In the genomic region with DNA sequence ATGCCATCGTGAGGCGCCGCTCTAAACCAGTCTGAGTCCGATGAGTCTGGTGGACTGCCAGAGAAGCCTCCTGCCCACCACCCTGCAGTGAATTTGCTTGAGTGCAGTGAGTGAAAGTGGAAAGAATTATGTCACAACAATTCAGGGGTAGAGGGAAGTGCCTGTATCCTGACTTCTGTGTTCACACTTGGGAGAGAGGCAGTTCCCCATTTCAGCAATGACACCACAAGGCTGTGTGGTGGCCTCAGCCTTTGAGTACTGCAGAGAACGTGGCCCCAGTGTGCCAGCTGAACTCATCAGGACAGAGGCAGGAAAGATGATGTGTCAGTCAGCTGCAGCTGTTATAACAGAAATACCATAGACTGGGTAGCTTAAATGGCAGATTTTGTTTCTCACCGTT, we compare ENCODE assay signal across 1 cellular context.
TF ChIP-seq lines count a peak whose summit lies in the region.

No MANE protein-coding gene starts in this region.

TF ChIP-seq in H1, 55 proteins besides CTCF, POLR2A, EP300 and RAD21:
- TF ChIP-seq NANOG (IDR thresholded peaks at IDR 0.05; ENCODE audit: insufficient read depth, low read depth, low read length, poor library complexity, severe bottlenecking) (no peak), SIX5 (IDR thresholded peaks at IDR 0.05; ENCODE audit: low read depth, low read length) (no peak), GABPA (IDR thresholded peaks at IDR 0.05; ENCODE audit: borderline replicate concordance, insufficient read depth, low read length) (no peak), PHF8 (conservative IDR thresholded peaks at IDR 0.05; ENCODE audit: low read depth, low read length) (no peak), TAF7 (optimal IDR thresholded peaks at IDR 0.05; ENCODE audit: borderline replicate concordance, low read depth, low read length) (no peak), RNF2 (IDR thresholded peaks at IDR 0.05; ENCODE audit: borderline replicate concordance, low read depth, low read length, missing control alignments, poor library complexity, severe bottlenecking) (no peak), CTBP2 (IDR thresholded peaks at IDR 0.05; ENCODE audit: borderline replicate concordance, insufficient read depth, insufficient read length, low read length) (no peak), NRF1 (IDR thresholded peaks at IDR 0.05; ENCODE audit: low read depth, low read length) (no peak), E2F6 (IDR thresholded peaks at IDR 0.05) (no peak), BACH1 (IDR thresholded peaks at IDR 0.05; ENCODE audit: low read length) (no peak), SRF (IDR thresholded peaks at IDR 0.05; ENCODE audit: low read depth, low read length) (no peak), CEBPB (IDR thresholded peaks at IDR 0.05; ENCODE audit: low read depth, low read length) (no peak), EZH2 (IDR thresholded peaks at IDR 0.05; ENCODE audit: low read depth, low read length, severe bottlenecking) (no peak), SP2 (IDR thresholded peaks at IDR 0.05; ENCODE audit: low read length) (no peak), POLR2AphosphoS5 (IDR thresholded peaks at IDR 0.05; ENCODE audit: low read depth, low read length) (no peak), ASH2L (IDR thresholded peaks at IDR 0.05; ENCODE audit: low read length) (no peak)
- TF ChIP-seq, protein P1, sequence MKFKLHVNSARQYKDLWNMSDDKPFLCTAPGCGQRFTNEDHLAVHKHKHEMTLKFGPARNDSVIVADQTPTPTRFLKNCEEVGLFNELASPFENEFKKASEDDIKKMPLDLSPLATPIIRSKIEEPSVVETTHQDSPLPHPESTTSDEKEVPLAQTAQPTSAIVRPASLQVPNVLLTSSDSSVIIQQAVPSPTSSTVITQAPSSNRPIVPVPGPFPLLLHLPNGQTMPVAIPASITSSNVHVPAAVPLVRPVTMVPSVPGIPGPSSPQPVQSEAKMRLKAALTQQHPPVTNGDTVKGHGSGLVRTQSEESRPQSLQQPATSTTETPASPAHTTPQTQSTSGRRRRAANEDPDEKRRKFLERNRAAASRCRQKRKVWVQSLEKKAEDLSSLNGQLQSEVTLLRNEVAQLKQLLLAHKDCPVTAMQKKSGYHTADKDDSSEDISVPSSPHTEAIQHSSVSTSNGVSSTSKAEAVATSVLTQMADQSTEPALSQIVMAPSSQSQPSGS (IDR thresholded peaks at IDR 0.05; ENCODE audit: low read length) = no peak
